In the genomic region with DNA sequence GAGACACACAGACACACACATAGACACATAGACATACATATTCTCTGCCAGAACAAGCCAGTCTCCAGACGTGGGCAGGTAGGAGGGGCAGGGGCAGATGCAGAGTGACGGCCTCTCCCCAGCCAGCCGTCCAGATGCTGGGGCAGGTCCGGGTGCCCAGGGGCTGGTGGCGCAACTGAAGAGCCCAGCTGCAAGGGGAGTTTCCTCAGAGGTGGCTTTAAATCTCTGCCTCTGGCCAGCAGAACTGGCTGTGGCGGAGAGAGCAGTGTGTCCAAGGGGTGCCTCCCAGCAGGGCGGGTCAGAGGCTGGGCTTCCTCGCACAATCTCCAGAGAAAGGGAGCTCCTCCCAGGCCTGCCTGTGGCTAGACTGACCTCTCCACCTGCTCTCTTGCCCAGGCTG, we compare ENCODE assay signal across 14 cellular contexts. TPM values are rescaled to one million over a fixed set of nuclear protein-coding genes. Genes with fewer than 3 reads are reported as not detected.
DNase-seq lines count a peak whose midpoint lies in the region; ATAC-seq and TF ChIP-seq lines count a peak whose summit lies in the region.
"Had no signal": no experiment of that assay in that cellular context is flagged by ENCODE, and none has a peak within 500 bp of the region (broad histone marks: within the 10 kb centered on the region; RNA-seq: fewer than 3 reads in every experiment).

No MANE protein-coding gene starts in this region.

- POLR2A ChIA-PET in SK-N-SH (lab: Yijun Ruan, JAX): interaction anchor here (0.6 to 1.2 kb wide), 2 partner anchors 13 to 92 kb away, joined by 3 read pairs; no protein-coding TSS in a partner anchor

- H3K79me2 ChIP-seq in SK-N-SH (ENCODE audit: insufficient read depth): no peaks in the 10 kb centered on the region

- no peaks in the 10 kb centered on the region for H3K9me2 ChIP-seq in SK-N-SH

- ATAC-seq in SK-N-SH treated with all-trans-retinoic acid at 6 μM for 48 hours: peak; percentile 84
- ATAC-seq in stimulated activated effector memory CD8-positive, alpha-beta T cell treated with anti-CD3 and anti-CD28 coated beads, Interleukin-12 subunit alpha, Interleukin-12 subunit beta, amount 100 ng/mL, for 72 hours: peak; percentile 13

- H3K27ac ChIP-seq in SK-N-SH (ENCODE audit: low read depth in 2 of 2, low read length in 1 of 2): no peak overlapping the region
- H3K27ac ChIP-seq: ovary had no signal

- no peak overlapping the region for H3K4me3 Mint-ChIP-seq in stimulated activated effector memory CD8-positive, alpha-beta T cell treated with anti-CD3 and anti-CD28 coated beads, Interleukin-12 subunit alpha, Interleukin-12 subunit beta, amount 100 ng/mL, for 72 hours
- H3K4me3 Mint-ChIP-seq: activated naive CD8-positive, alpha-beta T cell; type B pancreatic cell had no signal

- 41% methylated on average over 8 of the region's 8 CpGs for WGBS in SK-N-SH (ENCODE audit: low lambda C conversion rate)

- H3K27ac Mint-ChIP-seq in stimulated activated effector memory CD8-positive, alpha-beta T cell treated with anti-CD3 and anti-CD28 coated beads, Interleukin-12 subunit alpha, Interleukin-12 subunit beta, amount 100 ng/mL, for 72 hours: no peak overlapping the region
- H3K27ac Mint-ChIP-seq: activated naive CD8-positive, alpha-beta T cell; type B pancreatic cell had no signal

- TF ChIP-seq EP300 in SK-N-SH (IDR thresholded peaks at IDR 0.05; ENCODE audit: borderline replicate concordance in 1 of 2, low read depth in 1 of 2, low read length in 1 of 2): no peak

- no peaks in the 10 kb centered on the region; a peak in 1 of 4 replicates for H3K4me1 ChIP-seq in SK-N-SH (ENCODE audit: control insufficient read depth in 1 of 2, insufficient read depth in 2 of 2, low read depth in 1 of 2, low read length in 1 of 2)
- H3K4me1 ChIP-seq in NT2/D1 (ENCODE audit: insufficient read depth, insufficient read length): no peaks in the 10 kb centered on the region

- H3K9ac ChIP-seq in SK-N-SH (no peak overlapping the region), NT2/D1 (ENCODE audit: insufficient read length, low read depth) (peak overlapping the region; percentile 11)

- CTCF ChIA-PET in SK-N-SH (lab: Yijun Ruan, JAX): interaction anchor here (1.0 to 2.1 kb wide), 4 partner anchors 12 to 233 kb away, joined by 3 to 10 read pairs (median 6); no protein-coding TSS in a partner anchor

- peaks cover 3% of the 10 kb centered on the region for H3F3A ChIP-seq in SK-N-SH (replicated peaks; ENCODE audit: insufficient read depth)

- no peak overlapping the region for H3K4me2 ChIP-seq in SK-N-SH

- DNase-seq in SK-N-SH (no peak), NT2/D1 (ENCODE audit: low read depth, low spot score) (no peak), fibroblast of villous mesenchyme (ENCODE audit: low read depth) (peak; percentile 73), GOT3 (lab: John Stamatoyannopoulos, UW) (no peak), NCI-H526 (lab: John Stamatoyannopoulos, UW) (no peak), SKM-1 (lab: John Stamatoyannopoulos, UW; ENCODE audit: unreplicated experiment) (no peak)
- DNase-seq in stimulated activated effector memory CD8-positive, alpha-beta T cell treated with anti-CD3 and anti-CD28 coated beads, Interleukin-12 subunit alpha, Interleukin-12 subunit beta, amount 100 ng/mL, for 72 hours (ENCODE audit: low spot score in 2 of 2): no peak
- DNase-seq: DMS 273 treated with DMSO at 0.1 percent for 48 hours, hippocampal formation, ovary, T1000 had no signal

- no peaks in the 10 kb centered on the region for H3K9me3 Mint-ChIP-seq in stimulated activated effector memory CD8-positive, alpha-beta T cell treated with anti-CD3 and anti-CD28 coated beads, Interleukin-12 subunit alpha, Interleukin-12 subunit beta, amount 100 ng/mL, for 72 hours
- H3K9me3 Mint-ChIP-seq: type B pancreatic cell had no signal

- no peaks in the 10 kb centered on the region for H4K20me1 ChIP-seq in SK-N-SH (ENCODE audit: insufficient read depth)

- H3K36me3 Mint-ChIP-seq in stimulated activated effector memory CD8-positive, alpha-beta T cell treated with anti-CD3 and anti-CD28 coated beads, Interleukin-12 subunit alpha, Interleukin-12 subunit beta, amount 100 ng/mL, for 72 hours: no peaks in the 10 kb centered on the region
- H3K36me3 Mint-ChIP-seq: activated naive CD8-positive, alpha-beta T cell; type B pancreatic cell had no signal

- TF ChIP-seq RAD21 in SK-N-SH (IDR thresholded peaks at IDR 0.05; ENCODE audit: low read length): no peak

- peaks cover 5% of the 10 kb centered on the region for H3K27me3 ChIP-seq in SK-N-SH (ENCODE audit: insufficient read depth)
- no peaks in the 10 kb centered on the region for H3K27me3 ChIP-seq in NT2/D1 (ENCODE audit: insufficient read depth, insufficient read length)
- H3K27me3 ChIP-seq: ovary had no signal

- TF ChIP-seq CTCF in SK-N-SH (IDR thresholded peaks at IDR 0.05) (no peak), fibroblast of villous mesenchyme (IDR thresholded peaks at IDR 0.05; ENCODE audit: insufficient read depth, low read depth, low read length) (no peak)

- no peak overlapping the region for H2AFZ ChIP-seq in SK-N-SH (ENCODE audit: low read depth)

- no peaks in the 10 kb centered on the region for H3K4me1 Mint-ChIP-seq in stimulated activated effector memory CD8-positive, alpha-beta T cell treated with anti-CD3 and anti-CD28 coated beads, Interleukin-12 subunit alpha, Interleukin-12 subunit beta, amount 100 ng/mL, for 72 hours

- H3K9me3 ChIP-seq in SK-N-SH (no peaks in the 10 kb centered on the region), NT2/D1 (ENCODE audit: insufficient read depth, low read length) (no peaks in the 10 kb centered on the region)
- H3K9me3 ChIP-seq: ovary had no signal

- H3K36me3 ChIP-seq in SK-N-SH (replicated peaks in 1 of 2; ENCODE audit: control insufficient read depth in 1 of 2, insufficient read depth in 2 of 2, low read length in 1 of 2) (no peaks in the 10 kb centered on the region), NT2/D1 (ENCODE audit: insufficient read depth, insufficient read length, low read length) (no peaks in the 10 kb centered on the region)
- H3K36me3 ChIP-seq: ovary had no signal

- H3K4me3 ChIP-seq in SK-N-SH (ENCODE audit: low read depth in 2 of 2, low read length in 1 of 2) (no peak overlapping the region), NT2/D1 (ENCODE audit: insufficient read length, low read depth) (no peak overlapping the region), fibroblast of villous mesenchyme (ENCODE audit: low read depth, low read length) (no peak overlapping the region)
- H3K4me3 ChIP-seq: ovary had no signal

TF ChIP-seq in SK-N-SH treated with all-trans-retinoic acid at 6 μM for 48 hours, 23 proteins besides CTCF, POLR2A, EP300 and RAD21:
- no peak for TF ChIP-seq ESRRG (CRISPR knock-in tag; IDR thresholded peaks at IDR 0.05)

TF ChIP-seq in SK-N-SH, 30 proteins besides CTCF, POLR2A, EP300 and RAD21 (continues in another document):
- TF ChIP-seq, protein P1, sequence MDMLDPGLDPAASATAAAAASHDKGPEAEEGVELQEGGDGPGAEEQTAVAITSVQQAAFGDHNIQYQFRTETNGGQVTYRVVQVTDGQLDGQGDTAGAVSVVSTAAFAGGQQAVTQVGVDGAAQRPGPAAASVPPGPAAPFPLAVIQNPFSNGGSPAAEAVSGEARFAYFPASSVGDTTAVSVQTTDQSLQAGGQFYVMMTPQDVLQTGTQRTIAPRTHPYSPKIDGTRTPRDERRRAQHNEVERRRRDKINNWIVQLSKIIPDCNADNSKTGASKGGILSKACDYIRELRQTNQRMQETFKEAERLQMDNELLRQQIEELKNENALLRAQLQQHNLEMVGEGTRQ (IDR thresholded peaks at IDR 0.05; ENCODE audit: borderline replicate concordance, low read depth, low read length): no peak
- TF ChIP-seq FOSL2 (IDR thresholded peaks at IDR 0.05; ENCODE audit: borderline replicate concordance, low read depth): no peak
- no peak for TF ChIP-seq CHD2 (IDR thresholded peaks at IDR 0.05; ENCODE audit: low read length, partially characterized antibody)
- TF ChIP-seq SIN3A (IDR thresholded peaks at IDR 0.05; ENCODE audit: borderline replicate concordance, low read depth, low read length): no peak
- TF ChIP-seq TAF1 (IDR thresholded peaks at IDR 0.05; ENCODE audit: borderline replicate concordance, low read depth, low read length): no peak
- TF ChIP-seq YY1 (IDR thresholded peaks at IDR 0.05; ENCODE audit: low read depth): no peak
- TF ChIP-seq TEAD4 (IDR thresholded peaks at IDR 0.05; ENCODE audit: borderline replicate concordance, insufficient read depth): no peak
- no peak for TF ChIP-seq NRF1 (IDR thresholded peaks at IDR 0.05; ENCODE audit: low read depth, low read length)
- TF ChIP-seq MXI1 (IDR thresholded peaks at IDR 0.05; ENCODE audit: low read depth, low read length): no peak
- TF ChIP-seq FOXJ3 (CRISPR knock-in tag; IDR thresholded peaks at IDR 0.05): no peak
- TF ChIP-seq JUND (IDR thresholded peaks at IDR 0.05): no peak

RNA-seq across cellular contexts. Expression of a gene that starts 9.4 kb away (rescaled TPM):
- polyA plus RNA-seq in SK-N-SH (2012; rRNA removed): not detected in 2 replicates
- polyA plus RNA-seq in SK-N-SH (2012; cell fraction: cytosol; rRNA removed): not detected in 2 replicates
- 0.02 and 0.15 TPM in 2 replicates for polyA plus RNA-seq in SK-N-SH (2012; cell fraction: nucleus; rRNA removed)
- total RNA-seq in fibroblast of villous mesenchyme: not detected in 2 replicates
- total RNA-seq: ovary had no signal
- polyA plus RNA-seq: ovary had no signal

RNA-seq across cellular contexts. Expression of a gene that starts 38.6 kb away (rescaled TPM):
- 120 and 156 TPM in 2 replicates for polyA plus RNA-seq in SK-N-SH (2012; rRNA removed)
- 65.6 and 105 TPM in 2 replicates for polyA plus RNA-seq in SK-N-SH (2012; cell fraction: cytosol; rRNA removed)
- 167 and 258 TPM in 2 replicates for polyA plus RNA-seq in SK-N-SH (2012; cell fraction: nucleus; rRNA removed)
- 55.7 and 96.6 TPM in 2 replicates for total RNA-seq in fibroblast of villous mesenchyme

RNA-seq across cellular contexts. Expression of a gene that starts 40.3 kb away (rescaled TPM):
- polyA plus RNA-seq in SK-N-SH (2012; rRNA removed): 0.07 and 0.16 TPM in 2 replicates
- 0.01 TPM in 1 of 2 replicates, not detected in the other for polyA plus RNA-seq in SK-N-SH (2012; cell fraction: cytosol; rRNA removed)
- polyA plus RNA-seq in SK-N-SH (2012; cell fraction: nucleus; rRNA removed): 0.19 and 0.23 TPM in 2 replicates
- not detected in 2 replicates for total RNA-seq in fibroblast of villous mesenchyme
- total RNA-seq: ovary had no signal
